In genomic region chr12:27969901-27970390, GRCh38 we compare ENCODE assay signal across 8 cellular contexts. TPM values are rescaled to one million over a fixed set of nuclear protein-coding genes. Genes with fewer than 3 reads are reported as not detected.
DNase-seq lines count a peak whose midpoint lies in the region; ATAC-seq, FAIRE-seq and TF ChIP-seq lines count a peak whose summit lies in the region.

No MANE protein-coding gene starts in this region.

- peaks cover 17% of the 10 kb centered on the region for H3K27me3 ChIP-seq in kidney epithelial cell (ENCODE audit: control insufficient read depth, insufficient read depth, low read length)

- peak; percentile 83 for ATAC-seq in GM19467 (IDR thresholded peaks at IDR 0.05; ENCODE audit: unreplicated experiment)
- peak; percentile 83 for ATAC-seq in HG03521 (IDR thresholded peaks at IDR 0.05; ENCODE audit: unreplicated experiment)
- ATAC-seq in T-cell (replicated peaks in 1 of 4): peak; percentile 51 to 69 (median 57)

- TF ChIP-seq CTCF in D721Med (IDR thresholded peaks at IDR 0.05; ENCODE audit: insufficient read depth, missing control alignments) (peak; percentile 38), cardiac fibroblast (IDR thresholded peaks at IDR 0.05; ENCODE audit: low read depth, low read length) (no peak), kidney epithelial cell (IDR thresholded peaks at IDR 0.05; ENCODE audit: insufficient read depth, low read length, poor library complexity, severe bottlenecking) (no peak)

- H3K4me3 ChIP-seq in cardiac fibroblast (replicated peaks in 1 of 2; ENCODE audit: low read depth in 2 of 2, low read length in 2 of 2): peak overlapping the region; percentile 55 to 63
- peak overlapping the region; percentile 65 for H3K4me3 ChIP-seq in kidney epithelial cell (ENCODE audit: low read depth, low read length)

- H3K4me3 Mint-ChIP-seq in T-cell: peak overlapping the region; percentile 72 to 82 (median 75)

- H3K36me3 ChIP-seq in kidney epithelial cell (ENCODE audit: control insufficient read depth, insufficient read depth, low read length): no peaks in the 10 kb centered on the region

- H3K36me3 Mint-ChIP-seq in T-cell: no peaks in the 10 kb centered on the region

- H3K9me3 Mint-ChIP-seq in T-cell: no peaks in the 10 kb centered on the region

- CTCF ChIA-PET in T-cell (lab: Charles Lee): no interaction called here

- H3K4me1 Mint-ChIP-seq in T-cell: peaks cover 14 to 26% (median 25%) of the 10 kb centered on the region in 3 donors

- peak overlapping the region in 1 of 2 donors; percentile 55 for H3K27ac Mint-ChIP-seq in T-cell

- POLR2A ChIA-PET in T-cell (lab: Charles Lee): no interaction called here

- H3K27me3 Mint-ChIP-seq in T-cell: peaks cover 67 to 78% of the 10 kb centered on the region in 2 donors

- no peak for FAIRE-seq in D721Med (lab: Jason Lieb, UNC)

- DNase-seq in D721Med (ENCODE audit: insufficient read length, low spot score): no peak
- peak in 15 of 34 experiments; percentile 1 to 20 (median 12) for DNase-seq in T-cell
- DNase-seq in cardiac fibroblast (ENCODE audit: low read depth in 2 of 2): peak; percentile 59 to 65
- no peak for DNase-seq in kidney epithelial cell (ENCODE audit: low read depth)
- peak; percentile 19 to 52 for DNase-seq in stimulated activated CD4-positive, alpha-beta T cell treated with anti-CD3 and anti-CD28 coated beads, Interleukin-1b, Interleukin-23, amount 100 ng/mL, for 4 hours (ENCODE audit: low read depth in 2 of 2)
- no peak for DNase-seq in activated gamma-delta T cell treated with Interleukin-2 at 50 U/mL for 16 hours

RNA-seq across cellular contexts. Expression of gene PTHLH, which starts 2.6 kb away (rescaled TPM):
- total RNA-seq in T-cell (not detected), kidney epithelial cell (2.1 and 2.7 TPM in 2 replicates)

Comparison
In these comparisons a context has a peak if more than half of its experiments do, and no peak if none do; other contexts are left out.
1. DNase-seq: peak in cardiac fibroblast (2 of 2) and stimulated activated CD4-positive, alpha-beta T cell treated with anti-CD3 and anti-CD28 coated beads, Interleukin-1b, Interleukin-23, amount 100 ng/mL, for 4 hours (2 of 2); none in D721Med (single experiment), kidney epithelial cell (single experiment) and activated gamma-delta T cell treated with Interleukin-2 at 50 U/mL for 16 hours (single experiment).
2. Peak in every context shown above with its lines, with median percentiles within 50 percentile points of each other: ATAC-seq.